In the genomic region with DNA sequence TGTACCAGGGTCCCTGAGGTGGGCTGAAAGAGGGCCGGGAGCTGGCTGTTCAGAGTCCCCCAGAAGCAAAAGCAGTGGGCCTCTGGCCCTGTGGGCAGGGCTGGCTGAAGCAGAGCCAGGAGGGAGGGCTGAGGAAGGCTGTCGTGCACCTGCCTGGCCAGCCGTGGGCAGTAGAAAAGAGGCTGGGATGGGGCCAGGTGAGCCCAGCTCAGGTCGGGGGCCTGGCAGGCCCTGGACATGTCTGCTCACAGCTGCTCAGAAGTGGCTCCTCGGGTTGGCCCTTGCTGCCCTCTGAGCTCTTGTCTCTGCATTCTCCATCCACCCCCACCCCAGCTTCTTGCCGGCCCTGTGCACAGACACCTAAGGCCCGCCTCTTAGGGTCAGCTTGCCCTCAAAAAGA, we compare ENCODE assay signal across 24 cellular contexts.
DNase-seq lines count a peak whose midpoint lies in the region; ATAC-seq and TF ChIP-seq lines count a peak whose summit lies in the region.
"Had no signal": no experiment of that assay in that cellular context is flagged by ENCODE, and none has a peak within 500 bp of the region (broad histone marks: within the 10 kb centered on the region; RNA-seq: fewer than 3 reads in every experiment).

No MANE protein-coding gene starts in this region.

- no CpG with 5 or more reads among the region's 7 CpGs for WGBS in H9 (ENCODE audit: extremely low coverage, insufficient read length, low lambda C conversion rate)
- WGBS in esophagus muscularis mucosa = 69% methylated on average over 6 of the region's 7 CpGs
- 71 to 75% (median 75%) methylated on average over 4 to 7 of the region's 7 CpGs for WGBS in psoas muscle, 3 donors

- TF ChIP-seq POLR2A in esophagus muscularis mucosa (IDR thresholded peaks at IDR 0.05; ENCODE audit: low read depth) = no peak

- H4K5ac ChIP-seq in H9 (ENCODE audit: insufficient read length, low read depth, low read length) = no peak overlapping the region

- no peak for TF ChIP-seq EP300 in esophagus muscularis mucosa (IDR thresholded peaks at IDR 0.05)

- no peak for DNase-seq in AG04450 (ENCODE audit: low read depth, low spot score)
- DNase-seq in H9 = peak; percentile 63
- no peak for DNase-seq in esophagus muscularis mucosa (ENCODE audit: extremely low spot score)
- no peak for DNase-seq in psoas muscle
- DNase-seq in activated T-cell treated with anti-CD3 and anti-CD28 coated beads for 4 hours = no peak
- no peak for DNase-seq in effector CD4-positive, alpha-beta T cell
- DNase-seq: activated CD4-positive, alpha-beta T cell treated with anti-CD3 and anti-CD28 coated beads for 1 hour; activated CD8-positive, alpha-beta T cell treated with anti-CD3 and anti-CD28 coated beads, Interleukin-2, amount 10 ng/mL, durations not matched to agents 7 days and 5 days; activated gamma-delta T cell; activated naive CD8-positive, alpha-beta T cell treated with anti-CD3 and anti-CD28 coated beads, Interleukin-2, amount 50 U/mL, for 24 hours; activated T-cell treated with anti-CD3 and anti-CD28 coated beads, Interleukin-2, amount 50 U/mL, for 1 hour; CD4-positive, CD25-positive, alpha-beta regulatory T cell; effector memory CD8-positive, alpha-beta T cell; HFFc6; kidney glomerular epithelial cell; NCI-H2081 treated with DMSO at 0.1 percent for 48 hours; SHP77; stimulated activated CD4-positive, alpha-beta T cell treated with anti-CD3 and anti-CD28 coated beads, Interleukin-4, amount 100 ng/mL, for 24 hours; stimulated activated naive CD4-positive, alpha-beta T cell treated with Interleukin-2 at 50 U/mL for 16 hours; T-helper 1 cell had no signal

- no peak overlapping the region for H3T11ph ChIP-seq in H9 (ENCODE audit: low read length)

- H3K36me3 ChIP-seq in esophagus muscularis mucosa = no peaks in the 10 kb centered on the region
- no peaks in the 10 kb centered on the region for H3K36me3 ChIP-seq in psoas muscle (ENCODE audit: insufficient read depth in 1 of 2, low read depth in 1 of 2)
- H3K36me3 ChIP-seq: thyroid gland had no signal

- H3K9me3 ChIP-seq in AG04450 (ENCODE audit: control insufficient read depth, insufficient read depth, low read length) = peaks cover 1% of the 10 kb centered on the region; the same call in 1 of the 2 replicates
- H3K9me3 ChIP-seq in H9 (ENCODE audit: control insufficient read depth, low read depth, low read length) = no peaks in the 10 kb centered on the region
- no peaks in the 10 kb centered on the region for H3K9me3 ChIP-seq in esophagus muscularis mucosa
- no peaks in the 10 kb centered on the region for H3K9me3 ChIP-seq in psoas muscle
- H3K9me3 ChIP-seq: thyroid gland had no signal

- CTCF ChIA-PET in AG04450 (lab: Charles Lee) = interaction anchor here (2.1 kb wide), 1 partner anchor 76 kb away, joined by 7 read pairs; no protein-coding TSS in a partner anchor

- no peak overlapping the region for H2AK5ac ChIP-seq in H9 (ENCODE audit: insufficient read length, low read length)

- no peaks in the 10 kb centered on the region for H4K20me1 ChIP-seq in H9 (ENCODE audit: control insufficient read depth, insufficient read depth, insufficient read length)

- H3K18ac ChIP-seq in H9 (ENCODE audit: insufficient read length, low read depth, low read length) = no peak overlapping the region

- no peak overlapping the region for H2BK20ac ChIP-seq in H9 (ENCODE audit: low read depth, low read length, poor library complexity, severe bottlenecking)

- peak overlapping the region in 2 of 3 experiments; percentile 17 to 89; a peak in 2 of 7 replicates for H3K27ac Mint-ChIP-seq in H9
- H3K27ac Mint-ChIP-seq: activated CD8-positive, alpha-beta T cell treated with anti-CD3 and anti-CD28 coated beads, Interleukin-2, amount 10 ng/mL, durations not matched to agents 7 days and 5 days; activated naive CD8-positive, alpha-beta T cell treated with anti-CD3 and anti-CD28 coated beads, Interleukin-2, amount 50 U/mL, for 24 hours; CD4-positive, CD25-positive, alpha-beta regulatory T cell; memory B cell had no signal

- no peaks in the 10 kb centered on the region for H3K79me1 ChIP-seq in H9 (ENCODE audit: insufficient read depth, low read depth, low read length, poor library complexity, severe bottlenecking)

- no peak overlapping the region for H2BK12ac ChIP-seq in H9 (ENCODE audit: insufficient read length, low read depth, low read length)

- H4K8ac ChIP-seq in H9 (replicated peaks; ENCODE audit: insufficient read length, low read depth, low read length) = no peak overlapping the region

- H3K56ac ChIP-seq in H9 (ENCODE audit: insufficient read length, low read depth, low read length) = no peak overlapping the region

- H3K4me1 ChIP-seq in H9 (ENCODE audit: insufficient read depth, low read length) (no peaks in the 10 kb centered on the region), esophagus muscularis mucosa (peaks cover 32 to 39% (median 35%) of the 10 kb centered on the region in 4 donors), psoas muscle (peaks cover 17% of the 10 kb centered on the region)

- H3K4me3 ChIP-seq in AG04450 (ENCODE audit: low read depth, low read length) (no peak overlapping the region), esophagus muscularis mucosa (no peak overlapping the region), psoas muscle (no peak overlapping the region)
- H3K4me3 ChIP-seq: thyroid gland had no signal

- H3K4ac ChIP-seq in H9 (ENCODE audit: low read depth, low read length) = no peak overlapping the region

- H3K23ac ChIP-seq in H9 (ENCODE audit: insufficient read length, low read depth, low read length) = no peak overlapping the region

- H3K4me2 ChIP-seq in H9 (ENCODE audit: insufficient read depth, insufficient read length, low read length) = no peak overlapping the region

- H3K27me3 ChIP-seq in AG04450 (ENCODE audit: control insufficient read depth, insufficient read depth, low read length) (no peaks in the 10 kb centered on the region), H9 (ENCODE audit: insufficient read depth, low read length) (no peaks in the 10 kb centered on the region), esophagus muscularis mucosa (no peaks in the 10 kb centered on the region), psoas muscle (ENCODE audit: insufficient read depth in 3 of 3, low read length in 2 of 3) (no peaks in the 10 kb centered on the region)
- H3K27me3 ChIP-seq: thyroid gland had no signal

- peaks cover 0 to 4% of the 10 kb centered on the region in 2 experiments; a peak in 3 of 5 replicates for H3K9me3 Mint-ChIP-seq in H9
- H3K9me3 Mint-ChIP-seq: activated naive CD8-positive, alpha-beta T cell treated with anti-CD3 and anti-CD28 coated beads, Interleukin-2, amount 50 U/mL, for 24 hours; effector memory CD8-positive, alpha-beta T cell; HFFc6 had no signal

- H2AFZ ChIP-seq in H9 (ENCODE audit: low read length) = no peak overlapping the region

- peaks cover 0 to 2% (median under 1%) of the 10 kb centered on the region in 3 experiments; a peak in 5 of 7 replicates for H3K36me3 Mint-ChIP-seq in H9 (ENCODE audit: insufficient read depth in 1 of 3, low read depth in 3 of 3)
- H3K36me3 Mint-ChIP-seq: CD4-positive, CD25-positive, alpha-beta regulatory T cell; memory B cell had no signal

- POLR2A ChIA-PET in AG04450 (lab: Yijun Ruan, JAX) = interaction anchor here (0.7 kb wide), 1 partner anchor 55 kb away, joined by 3 read pairs; no protein-coding TSS in a partner anchor

- H3K4me1 Mint-ChIP-seq in H9 = peaks cover 26 to 38% of the 10 kb centered on the region in 2 experiments
- H3K4me1 Mint-ChIP-seq: activated naive CD8-positive, alpha-beta T cell treated with anti-CD3 and anti-CD28 coated beads, Interleukin-2, amount 50 U/mL, for 24 hours; CD4-positive, CD25-positive, alpha-beta regulatory T cell; memory B cell had no signal

- TF ChIP-seq CTCF in AG04450 (IDR thresholded peaks at IDR 0.05; ENCODE audit: low read depth, low read length) (no peak), H9 (conservative IDR thresholded peaks at IDR 0.05) (no peak), esophagus muscularis mucosa (IDR thresholded peaks at IDR 0.05) (no peak), psoas muscle (IDR thresholded peaks at IDR 0.05) (no peak)

- no peak overlapping the region for H2BK5ac ChIP-seq in H9 (ENCODE audit: insufficient read length, low read length)

- no peak overlapping the region for H2BK120ac ChIP-seq in H9 (ENCODE audit: low read depth, low read length, poor library complexity, severe bottlenecking)

- no peak overlapping the region for H4K91ac ChIP-seq in H9 (ENCODE audit: insufficient read length, low read depth, low read length)

- intact Hi-C loops in esophagus muscularis mucosa (cut with DNase I) = no loop called here
- intact Hi-C loops in psoas muscle (cut with DNase I) = loop anchor here in 1 of 2 donors (10.0 kb wide), 1 partner anchor 890 kb away; no protein-coding TSS in a partner anchor

- no peaks in the 10 kb centered on the region for H3K23me2 ChIP-seq in H9 (ENCODE audit: insufficient read length, low read depth, low read length, poor library complexity, severe bottlenecking)

- ATAC-seq in psoas muscle (no peak), HG02759 (IDR thresholded peaks at IDR 0.05; ENCODE audit: unreplicated experiment) (no peak), HG03175 (IDR thresholded peaks at IDR 0.05; ENCODE audit: unreplicated experiment) (no peak)
- ATAC-seq: activated CD8-positive, alpha-beta T cell treated with anti-CD3 and anti-CD28 coated beads, Interleukin-2, amount 10 ng/mL, durations not matched to agents 7 days and 5 days; activated naive CD8-positive, alpha-beta T cell treated with anti-CD3 and anti-CD28 coated beads, Interleukin-2, amount 50 U/mL, for 24 hours; effector memory CD8-positive, alpha-beta T cell had no signal

- no peaks in the 10 kb centered on the region for H3K27me3 Mint-ChIP-seq in H9 (ENCODE audit: low read depth)
- H3K27me3 Mint-ChIP-seq: activated naive CD8-positive, alpha-beta T cell treated with anti-CD3 and anti-CD28 coated beads, Interleukin-2, amount 50 U/mL, for 24 hours had no signal

- no peak overlapping the region for H3K9ac ChIP-seq in H9 (ENCODE audit: extremely low read depth, insufficient read length, low read length)

- H3K27ac ChIP-seq in AG04450 (ENCODE audit: low read depth, low read length) = peak overlapping the region; percentile 11
- no peak overlapping the region for H3K27ac ChIP-seq in H9 (ENCODE audit: insufficient read length, low read depth, low read length)
- peak overlapping the region; percentile 61 to 66 (median 62) for H3K27ac ChIP-seq in esophagus muscularis mucosa (replicated peaks in 1 of 4)
- peak overlapping the region; percentile 68 for H3K27ac ChIP-seq in psoas muscle

- no peak overlapping the region for H3K14ac ChIP-seq in H9 (ENCODE audit: insufficient read depth, low read length)

- no peak overlapping the region for H2BK15ac ChIP-seq in H9 (ENCODE audit: low read depth, low read length)

- no peaks in the 10 kb centered on the region for H3K79me2 ChIP-seq in H9 (ENCODE audit: insufficient read depth, low read length)

- H3K4me3 Mint-ChIP-seq in H9 = no peak overlapping the region
- H3K4me3 Mint-ChIP-seq: activated CD8-positive, alpha-beta T cell treated with anti-CD3 and anti-CD28 coated beads, Interleukin-2, amount 10 ng/mL, durations not matched to agents 7 days and 5 days; activated naive CD8-positive, alpha-beta T cell treated with anti-CD3 and anti-CD28 coated beads, Interleukin-2, amount 50 U/mL, for 24 hours; CD4-positive, CD25-positive, alpha-beta regulatory T cell; effector memory CD8-positive, alpha-beta T cell; HFFc6; memory B cell had no signal
